ENCODE assay signal across 15 cellular contexts in the genomic region with DNA sequence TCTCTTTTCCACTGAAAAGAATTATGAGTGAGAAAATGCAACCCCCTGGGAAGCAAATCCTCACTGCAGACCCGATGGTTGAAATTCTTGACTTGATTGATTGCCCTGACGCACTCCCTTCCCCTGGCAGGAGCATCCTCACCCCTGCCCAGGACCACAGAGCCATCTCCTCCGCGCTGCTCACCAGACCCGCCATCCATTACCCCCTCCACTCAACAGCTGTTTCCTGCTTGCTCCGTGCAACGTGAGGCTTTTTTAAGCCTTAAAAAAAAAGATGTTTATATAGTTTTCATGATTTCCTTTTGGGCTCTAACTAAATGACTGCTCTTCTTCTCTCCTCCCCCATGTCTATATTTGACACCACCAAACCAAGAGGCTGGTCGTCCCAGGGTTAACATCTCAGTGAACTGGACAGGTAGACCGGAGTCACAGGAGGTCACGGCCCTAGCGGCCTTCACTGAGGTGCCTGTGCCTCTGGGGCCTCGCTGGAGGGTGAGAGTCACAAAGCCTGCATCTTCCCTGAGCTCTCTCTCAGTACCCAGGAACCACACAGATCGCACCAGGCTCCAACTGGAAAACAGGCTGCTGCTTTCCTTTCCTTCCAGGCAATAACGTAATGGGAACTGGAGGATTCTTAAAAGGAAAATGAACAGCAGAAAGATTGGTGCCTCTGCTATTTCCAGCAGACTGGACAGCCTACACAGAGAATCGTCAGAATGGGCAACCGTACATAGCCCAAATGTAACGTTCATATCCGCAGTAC. TPM values are rescaled to one million over a fixed set of nuclear protein-coding genes. Genes with fewer than 3 reads are reported as not detected.
A peak's percentile ranks its signal among the peaks of the same experiment; 100 is the strongest.
DNase-seq lines count a peak whose midpoint lies in the region; ATAC-seq and TF ChIP-seq lines count a peak whose summit lies in the region.
"Had no signal": no experiment of that assay in that cellular context is flagged by ENCODE, and none has a peak within 500 bp of the region (broad histone marks: within the 10 kb centered on the region; RNA-seq: fewer than 3 reads in every experiment).

No MANE protein-coding gene starts in this region.

- no peak overlapping the region for H3K27ac ChIP-seq in A673 (ENCODE audit: low read depth, low read length, poor library complexity, severe bottlenecking)
- H3K27ac ChIP-seq: foreskin keratinocyte, WERI-Rb-1 had no signal

- H3K9me3 ChIP-seq in A673 (ENCODE audit: low read depth, low read length, poor library complexity, severe bottlenecking), result no peaks in the 10 kb centered on the region

- H3K4me3 ChIP-seq in A673 (ENCODE audit: low read depth, low read length, poor library complexity, severe bottlenecking), result no peak overlapping the region

- peaks cover 9% of the 10 kb centered on the region for H3K4me1 ChIP-seq in A673 (ENCODE audit: insufficient read depth, low read length, poor library complexity, severe bottlenecking)
- H3K4me1 ChIP-seq: foreskin keratinocyte had no signal

- intact Hi-C loops in A673 (cut with micrococcal nuclease; ENCODE audit: unreplicated experiment) (no loop called here), cardiac septum (cut with DNase I) (no loop called here)

- H3K9me3 Mint-ChIP-seq in activated naive CD8-positive, alpha-beta T cell treated with anti-CD3 and anti-CD28 coated beads for 36 hours, result peaks cover 2% of the 10 kb centered on the region
- no peaks in the 10 kb centered on the region for H3K9me3 Mint-ChIP-seq in activated CD8-positive, alpha-beta memory T cell treated with anti-CD3 and anti-CD28 coated beads, Interleukin-2, amount 10 ng/mL, durations not matched to agents 7 days and 5 days (ENCODE audit: low read depth)

- peak overlapping the region; percentile 59 for H3K4me3 Mint-ChIP-seq in activated naive CD8-positive, alpha-beta T cell treated with anti-CD3 and anti-CD28 coated beads for 36 hours
- no peak overlapping the region for H3K4me3 Mint-ChIP-seq in activated CD8-positive, alpha-beta memory T cell treated with anti-CD3 and anti-CD28 coated beads, Interleukin-2, amount 10 ng/mL, durations not matched to agents 7 days and 5 days

- H3K4me1 Mint-ChIP-seq in activated naive CD8-positive, alpha-beta T cell treated with anti-CD3 and anti-CD28 coated beads for 36 hours, result peaks cover 29% of the 10 kb centered on the region
- peaks cover 5% of the 10 kb centered on the region for H3K4me1 Mint-ChIP-seq in activated CD8-positive, alpha-beta memory T cell treated with anti-CD3 and anti-CD28 coated beads, Interleukin-2, amount 10 ng/mL, durations not matched to agents 7 days and 5 days

- DNase-seq in A673 (ENCODE audit: low spot score), result peak; percentile 23
- DNase-seq in GM03348 (ENCODE audit: low spot score), result peak; percentile 9
- no peak for DNase-seq in activated naive CD8-positive, alpha-beta T cell treated with anti-CD3 and anti-CD28 coated beads for 36 hours
- DNase-seq in left kidney (ENCODE audit: low read depth, low spot score), result peak; percentile 84
- DNase-seq in D341Med (ENCODE audit: low spot score), result no peak
- DNase-seq in activated CD8-positive, alpha-beta memory T cell treated with anti-CD3 and anti-CD28 coated beads, Interleukin-2, amount 10 ng/mL, durations not matched to agents 7 days and 5 days, result no peak
- no peak for DNase-seq in cardiac septum (ENCODE audit: low spot score)
- DNase-seq: AML-193; central memory CD4-positive, alpha-beta T cell; foreskin keratinocyte; kidney glomerular epithelial cell; stimulated activated CD8-positive, alpha-beta memory T cell treated with anti-CD3 and anti-CD28 coated beads, Interleukin-4, amount 100 ng/mL, for 48 hours; WERI-Rb-1 had no signal

- ATAC-seq in GM21381 (IDR thresholded peaks at IDR 0.05; ENCODE audit: unreplicated experiment), result no peak
- no peak for ATAC-seq in activated CD8-positive, alpha-beta memory T cell treated with anti-CD3 and anti-CD28 coated beads, Interleukin-2, amount 10 ng/mL, durations not matched to agents 7 days and 5 days
- ATAC-seq: foreskin keratinocyte, Right ventricle myocardium inferior had no signal

- CTCF ChIA-PET in A673 (lab: Charles Lee), result no interaction called here
- CTCF ChIA-PET in activated CD8-positive, alpha-beta memory T cell treated with anti-CD3 and anti-CD28 coated beads, Interleukin-2, amount 10 ng/mL, durations not matched to agents 7 days and 5 days (lab: Charles Lee), result no interaction called here

- no TSS peak for BruUV-seq in A673 (replicated peaks; lab: Mats Ljungman, UMichigan)

- peaks cover 5% of the 10 kb centered on the region for H3K36me3 Mint-ChIP-seq in activated naive CD8-positive, alpha-beta T cell treated with anti-CD3 and anti-CD28 coated beads for 36 hours
- no peaks in the 10 kb centered on the region for H3K36me3 Mint-ChIP-seq in activated CD8-positive, alpha-beta memory T cell treated with anti-CD3 and anti-CD28 coated beads, Interleukin-2, amount 10 ng/mL, durations not matched to agents 7 days and 5 days

- H3K27ac Mint-ChIP-seq in activated naive CD8-positive, alpha-beta T cell treated with anti-CD3 and anti-CD28 coated beads for 36 hours, result peak overlapping the region; percentile 11
- H3K27ac Mint-ChIP-seq in activated CD8-positive, alpha-beta memory T cell treated with anti-CD3 and anti-CD28 coated beads, Interleukin-2, amount 10 ng/mL, durations not matched to agents 7 days and 5 days, result no peak overlapping the region

- no peaks in the 10 kb centered on the region for H3K36me3 ChIP-seq in A673 (ENCODE audit: insufficient read depth, low read length, poor library complexity, severe bottlenecking)
- H3K36me3 ChIP-seq: WERI-Rb-1 had no signal

- peaks cover 6% of the 10 kb centered on the region for H3K27me3 Mint-ChIP-seq in activated naive CD8-positive, alpha-beta T cell treated with anti-CD3 and anti-CD28 coated beads for 36 hours
- H3K27me3 Mint-ChIP-seq in activated CD8-positive, alpha-beta memory T cell treated with anti-CD3 and anti-CD28 coated beads, Interleukin-2, amount 10 ng/mL, durations not matched to agents 7 days and 5 days, result peaks cover 29% of the 10 kb centered on the region

- H3K27me3 ChIP-seq in A673 (replicated peaks; ENCODE audit: insufficient read depth, low read depth, low read length, poor library complexity), result peaks cover 23% of the 10 kb centered on the region
- H3K27me3 ChIP-seq: foreskin keratinocyte had no signal

- POLR2A ChIA-PET in A673 (lab: Charles Lee; ENCODE audit: low non-redundant PET), result no interaction called here

- TF ChIP-seq CTCF in A673 (conservative IDR thresholded peaks at IDR 0.05; ENCODE audit: low read depth, low read length), result no peak

RNA-seq across cellular contexts. Expression of a gene that starts 49.8 kb away (rescaled TPM):
- total RNA-seq in A673 (2021), result 15.2 and 15.5 TPM in 2 replicates
- total RNA-seq in activated naive CD8-positive, alpha-beta T cell treated with anti-CD3 and anti-CD28 coated beads for 36 hours, result 1 to 10 TPM; 5.6 to 5.7 TPM
- total RNA-seq in activated CD8-positive, alpha-beta memory T cell treated with anti-CD3 and anti-CD28 coated beads, Interleukin-2, amount 10 ng/mL, durations not matched to agents 7 days and 5 days, result 1 to 10 TPM; 6.3 TPM
- 18.0 TPM for total RNA-seq in cardiac septum

Comparison
In these comparisons a context has a peak if more than half of its experiments do, and no peak if none do; other contexts are left out.
1. DNase-seq: peak in A673 (single experiment), GM03348 (single experiment) and left kidney (single experiment); none in activated naive CD8-positive, alpha-beta T cell treated with anti-CD3 and anti-CD28 coated beads for 36 hours (single experiment), D341Med (single experiment), activated CD8-positive, alpha-beta memory T cell treated with anti-CD3 and anti-CD28 coated beads, Interleukin-2, amount 10 ng/mL, durations not matched to agents 7 days and 5 days (single experiment) and cardiac septum (single experiment).